ENCODE assay signal across 1 cellular context in genomic region chr21:33479679-33480480, GRCh38.
TF ChIP-seq lines count a peak whose summit lies in the region.

Gene TMEM50B, minus strand, starts transcription at chr21:33479974. Its CDS starts 11,089 bp downstream, at chr21:33468885.

TF ChIP-seq in HepG2, 621 proteins besides CTCF, POLR2A, EP300 and RAD21 (continued from another document and continues in another):
- TF ChIP-seq, protein P1, sequence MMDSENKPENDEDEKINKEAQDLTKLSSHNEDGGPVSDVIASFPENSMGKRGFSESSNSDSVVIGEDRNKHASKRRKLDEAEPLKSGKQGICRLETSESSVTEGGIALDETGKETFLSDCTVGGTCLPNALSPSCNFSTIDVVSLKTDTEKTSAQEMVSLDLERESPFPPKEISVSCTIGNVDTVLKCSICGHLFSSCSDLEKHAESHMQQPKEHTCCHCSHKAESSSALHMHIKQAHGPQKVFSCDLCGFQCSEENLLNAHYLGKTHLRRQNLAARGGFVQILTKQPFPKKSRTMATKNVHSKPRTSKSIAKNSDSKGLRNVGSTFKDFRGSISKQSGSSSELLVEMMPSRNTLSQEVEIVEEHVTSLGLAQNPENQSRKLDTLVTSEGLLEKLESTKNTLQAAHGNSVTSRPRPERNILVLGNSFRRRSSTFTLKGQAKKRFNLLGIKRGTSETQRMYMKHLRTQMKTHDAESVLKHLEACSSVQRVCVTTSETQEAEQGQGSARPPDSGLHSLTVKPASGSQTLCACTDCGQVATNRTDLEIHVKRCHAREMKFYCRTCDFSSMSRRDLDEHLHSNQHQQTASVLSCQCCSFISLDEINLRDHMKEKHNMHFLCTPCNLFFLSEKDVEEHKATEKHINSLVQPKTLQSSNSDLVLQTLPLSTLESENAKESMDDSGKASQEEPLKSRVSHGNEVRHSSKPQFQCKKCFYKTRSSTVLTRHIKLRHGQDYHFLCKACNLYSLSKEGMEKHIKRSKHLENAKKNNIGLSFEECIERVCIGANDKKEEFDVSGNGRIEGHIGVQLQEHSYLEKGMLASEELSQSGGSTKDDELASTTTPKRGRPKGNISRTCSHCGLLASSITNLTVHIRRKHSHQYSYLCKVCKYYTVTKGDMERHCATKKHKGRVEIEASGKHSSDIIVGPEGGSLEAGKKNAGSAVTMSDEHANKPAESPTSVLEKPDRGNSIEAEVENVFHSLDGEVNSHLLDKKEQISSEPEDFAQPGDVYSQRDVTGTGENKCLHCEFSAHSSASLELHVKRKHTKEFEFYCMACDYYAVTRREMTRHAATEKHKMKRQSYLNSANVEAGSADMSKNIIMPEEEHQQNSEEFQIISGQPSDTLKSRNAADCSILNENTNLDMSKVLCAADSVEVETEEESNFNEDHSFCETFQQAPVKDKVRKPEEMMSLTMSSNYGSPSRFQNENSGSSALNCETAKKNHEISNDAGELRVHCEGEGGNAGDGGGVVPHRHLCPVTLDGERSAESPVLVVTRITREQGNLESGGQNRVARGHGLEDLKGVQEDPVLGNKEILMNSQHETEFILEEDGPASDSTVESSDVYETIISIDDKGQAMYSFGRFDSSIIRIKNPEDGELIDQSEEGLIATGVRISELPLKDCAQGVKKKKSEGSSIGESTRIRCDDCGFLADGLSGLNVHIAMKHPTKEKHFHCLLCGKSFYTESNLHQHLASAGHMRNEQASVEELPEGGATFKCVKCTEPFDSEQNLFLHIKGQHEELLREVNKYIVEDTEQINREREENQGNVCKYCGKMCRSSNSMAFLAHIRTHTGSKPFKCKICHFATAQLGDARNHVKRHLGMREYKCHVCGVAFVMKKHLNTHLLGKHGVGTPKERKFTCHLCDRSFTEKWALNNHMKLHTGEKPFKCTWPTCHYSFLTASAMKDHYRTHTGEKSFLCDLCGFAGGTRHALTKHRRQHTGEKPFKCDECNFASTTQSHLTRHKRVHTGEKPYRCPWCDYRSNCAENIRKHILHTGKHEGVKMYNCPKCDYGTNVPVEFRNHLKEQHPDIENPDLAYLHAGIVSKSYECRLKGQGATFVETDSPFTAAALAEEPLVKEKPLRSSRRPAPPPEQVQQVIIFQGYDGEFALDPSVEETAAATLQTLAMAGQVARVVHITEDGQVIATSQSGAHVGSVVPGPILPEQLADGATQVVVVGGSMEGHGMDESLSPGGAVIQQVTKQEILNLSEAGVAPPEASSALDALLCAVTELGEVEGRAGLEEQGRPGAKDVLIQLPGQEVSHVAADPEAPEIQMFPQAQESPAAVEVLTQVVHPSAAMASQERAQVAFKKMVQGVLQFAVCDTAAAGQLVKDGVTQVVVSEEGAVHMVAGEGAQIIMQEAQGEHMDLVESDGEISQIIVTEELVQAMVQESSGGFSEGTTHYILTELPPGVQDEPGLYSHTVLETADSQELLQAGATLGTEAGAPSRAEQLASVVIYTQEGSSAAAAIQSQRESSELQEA (CRISPR knock-in tag; IDR thresholded peaks at IDR 0.05; ENCODE audit: not compliant biosample characterization) = peak; percentile 4
- TF ChIP-seq NR2F2 (IDR thresholded peaks at IDR 0.05; ENCODE audit: borderline replicate concordance, low read depth) (no peak), ZNF616 (CRISPR knock-in tag; IDR thresholded peaks at IDR 0.05; ENCODE audit: low read depth) (no peak), ZNF33B (CRISPR knock-in tag; IDR thresholded peaks at IDR 0.05) (no peak), SMARCC2 (IDR thresholded peaks at IDR 0.05) (no peak), ZBTB42 (CRISPR knock-in tag; IDR thresholded peaks at IDR 0.05) (no peak; the same call in 1 of the 2 replicates), SMAD1 (CRISPR knock-in tag; IDR thresholded peaks at IDR 0.05; ENCODE audit: borderline replicate concordance, low read depth) (peak; percentile 33; the same call in 1 of the 2 replicates), ZNF431 (CRISPR knock-in tag; IDR thresholded peaks at IDR 0.05; ENCODE audit: borderline replicate concordance, low read depth) (no peak; the same call in 1 of the 2 replicates), ZNF720 (CRISPR knock-in tag; IDR thresholded peaks at IDR 0.05) (no peak), GATAD2A (CRISPR knock-in tag; IDR thresholded peaks at IDR 0.05) (0 out of 2 replicates have a peak, but pooled peaks have one; percentile 19), SRSF1 (optimal IDR thresholded peaks at IDR 0.05; ENCODE audit: low read depth, low read length) (peak; percentile 37), THAP8 (CRISPR knock-in tag; IDR thresholded peaks at IDR 0.05; ENCODE audit: borderline replicate concordance) (no peak), DNMT3B (CRISPR knock-in tag; conservative IDR thresholded peaks at IDR 0.05) (0 out of 2 replicates have a peak, but pooled peaks have one; percentile 49), ZFP62 (CRISPR knock-in tag; IDR thresholded peaks at IDR 0.05) (no peak), GRHL1 (CRISPR knock-in tag; conservative IDR thresholded peaks at IDR 0.05) (no peak), NONO (IDR thresholded peaks at IDR 0.05) (no peak), NONO (CRISPR knock-in tag; conservative IDR thresholded peaks at IDR 0.05) (no peak; the same call in none of the 2 replicates), MAZ (IDR thresholded peaks at IDR 0.05; ENCODE audit: borderline replicate concordance, low read depth, low read length) (peak; percentile 63; the same call in 1 of the 2 replicates), MAZ (CRISPR knock-in tag; IDR thresholded peaks at IDR 0.05; ENCODE audit: low read depth) (peak; percentile 47; the same call in 1 of the 2 replicates), CEBPB (IDR thresholded peaks at IDR 0.05; ENCODE audit: borderline replicate concordance, low read depth, low read length) (no peak), ZFX (CRISPR knock-in tag; IDR thresholded peaks at IDR 0.05; ENCODE audit: low read depth) (peak; percentile 91), KMT2A (CRISPR knock-in tag; IDR thresholded peaks at IDR 0.05) (peak; percentile 83; the same call in 1 of the 2 replicates), ATF3 (CRISPR knock-in tag; IDR thresholded peaks at IDR 0.05) (no peak; the same call in 1 of the 2 replicates), CREM (IDR thresholded peaks at IDR 0.05) (0 out of 2 replicates have a peak, but pooled peaks have one; percentile 15), CREM (CRISPR knock-in tag; IDR thresholded peaks at IDR 0.05) (no peak), ZNF563 (CRISPR knock-in tag; IDR thresholded peaks at IDR 0.05) (0 out of 2 replicates have a peak, but pooled peaks have one; percentile 50), TOPORS (CRISPR knock-in tag; IDR thresholded peaks at IDR 0.05) (peak; percentile 40; the same call in 1 of the 2 replicates), NFRKB (IDR thresholded peaks at IDR 0.05) (no peak), MNT (IDR thresholded peaks at IDR 0.05) (no peak), HDAC1 (CRISPR knock-in tag; IDR thresholded peaks at IDR 0.05) (peak; percentile 73), PBX2 (CRISPR knock-in tag; IDR thresholded peaks at IDR 0.05) (no peak), ZSCAN5A (CRISPR knock-in tag; IDR thresholded peaks at IDR 0.05; ENCODE audit: borderline replicate concordance) (no peak; the same call in 1 of the 2 replicates), ZNF549 (CRISPR knock-in tag; IDR thresholded peaks at IDR 0.05) (no peak), SIN3B (IDR thresholded peaks at IDR 0.05; ENCODE audit: low read length) (no peak)
- TF ChIP-seq, protein P2, sequence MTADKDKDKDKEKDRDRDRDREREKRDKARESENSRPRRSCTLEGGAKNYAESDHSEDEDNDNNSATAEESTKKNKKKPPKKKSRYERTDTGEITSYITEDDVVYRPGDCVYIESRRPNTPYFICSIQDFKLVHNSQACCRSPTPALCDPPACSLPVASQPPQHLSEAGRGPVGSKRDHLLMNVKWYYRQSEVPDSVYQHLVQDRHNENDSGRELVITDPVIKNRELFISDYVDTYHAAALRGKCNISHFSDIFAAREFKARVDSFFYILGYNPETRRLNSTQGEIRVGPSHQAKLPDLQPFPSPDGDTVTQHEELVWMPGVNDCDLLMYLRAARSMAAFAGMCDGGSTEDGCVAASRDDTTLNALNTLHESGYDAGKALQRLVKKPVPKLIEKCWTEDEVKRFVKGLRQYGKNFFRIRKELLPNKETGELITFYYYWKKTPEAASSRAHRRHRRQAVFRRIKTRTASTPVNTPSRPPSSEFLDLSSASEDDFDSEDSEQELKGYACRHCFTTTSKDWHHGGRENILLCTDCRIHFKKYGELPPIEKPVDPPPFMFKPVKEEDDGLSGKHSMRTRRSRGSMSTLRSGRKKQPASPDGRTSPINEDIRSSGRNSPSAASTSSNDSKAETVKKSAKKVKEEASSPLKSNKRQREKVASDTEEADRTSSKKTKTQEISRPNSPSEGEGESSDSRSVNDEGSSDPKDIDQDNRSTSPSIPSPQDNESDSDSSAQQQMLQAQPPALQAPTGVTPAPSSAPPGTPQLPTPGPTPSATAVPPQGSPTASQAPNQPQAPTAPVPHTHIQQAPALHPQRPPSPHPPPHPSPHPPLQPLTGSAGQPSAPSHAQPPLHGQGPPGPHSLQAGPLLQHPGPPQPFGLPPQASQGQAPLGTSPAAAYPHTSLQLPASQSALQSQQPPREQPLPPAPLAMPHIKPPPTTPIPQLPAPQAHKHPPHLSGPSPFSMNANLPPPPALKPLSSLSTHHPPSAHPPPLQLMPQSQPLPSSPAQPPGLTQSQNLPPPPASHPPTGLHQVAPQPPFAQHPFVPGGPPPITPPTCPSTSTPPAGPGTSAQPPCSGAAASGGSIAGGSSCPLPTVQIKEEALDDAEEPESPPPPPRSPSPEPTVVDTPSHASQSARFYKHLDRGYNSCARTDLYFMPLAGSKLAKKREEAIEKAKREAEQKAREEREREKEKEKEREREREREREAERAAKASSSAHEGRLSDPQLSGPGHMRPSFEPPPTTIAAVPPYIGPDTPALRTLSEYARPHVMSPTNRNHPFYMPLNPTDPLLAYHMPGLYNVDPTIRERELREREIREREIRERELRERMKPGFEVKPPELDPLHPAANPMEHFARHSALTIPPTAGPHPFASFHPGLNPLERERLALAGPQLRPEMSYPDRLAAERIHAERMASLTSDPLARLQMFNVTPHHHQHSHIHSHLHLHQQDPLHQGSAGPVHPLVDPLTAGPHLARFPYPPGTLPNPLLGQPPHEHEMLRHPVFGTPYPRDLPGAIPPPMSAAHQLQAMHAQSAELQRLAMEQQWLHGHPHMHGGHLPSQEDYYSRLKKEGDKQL (CRISPR knock-in tag; IDR thresholded peaks at IDR 0.05; ENCODE audit: low read depth) = no peak
- TF ChIP-seq, protein P3, sequence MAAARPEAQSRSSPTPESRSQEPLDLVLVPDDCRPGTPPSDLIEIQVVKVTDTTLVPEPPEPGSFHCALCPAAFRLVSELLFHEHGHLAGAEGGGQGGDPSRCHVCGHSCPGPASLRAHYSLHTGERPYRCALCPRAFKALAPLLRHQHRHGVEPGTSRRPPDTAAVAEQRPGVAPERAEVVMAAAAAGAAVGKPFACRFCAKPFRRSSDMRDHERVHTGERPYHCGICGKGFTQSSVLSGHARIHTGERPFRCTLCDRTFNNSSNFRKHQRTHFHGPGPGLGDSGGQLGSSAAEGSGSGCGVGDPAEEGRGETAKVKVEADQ (CRISPR knock-in tag; IDR thresholded peaks at IDR 0.05; ENCODE audit: borderline replicate concordance) = no peak
